ENCODE assay signal across 28 cellular contexts in genomic region chrX:154494715-154495114, GRCh38.
"Had no signal": no experiment of that assay in that cellular context is flagged by ENCODE, and none has a peak within 500 bp of the region (broad histone marks: within the 10 kb centered on the region; RNA-seq: fewer than 3 reads in every experiment).

No MANE protein-coding gene starts in this region.

- H3K27ac Mint-ChIP-seq: stimulated activated effector memory CD8-positive, alpha-beta T cell treated with anti-CD3 and anti-CD28 coated beads, Interleukin-12 subunit alpha, Interleukin-12 subunit beta, amount 100 ng/mL, for 72 hours; stimulated activated memory B cell treated with anti-CD40 and anti-IgM and Interleukin-4, amounts not matched to agents 10 μg/mL and 1 μg/mL and 100 μg/mL, for 72 hours; stimulated activated naive B cell treated with anti-CD40 and anti-IgM and Interleukin-4, amounts not matched to agents 10 μg/mL and 1 μg/mL and 100 μg/mL, for 72 hours; stimulated activated naive CD8-positive, alpha-beta T cell treated with anti-CD3 and anti-CD28 coated beads, Interleukin-15, Interleukin-2, amounts not matched to agents 100 ng/mL and 50 ng/mL, for 24 hours; type B pancreatic cell had no signal

- ATAC-seq: stimulated activated effector memory CD8-positive, alpha-beta T cell treated with anti-CD3 and anti-CD28 coated beads, Interleukin-12 subunit alpha, Interleukin-12 subunit beta, amount 100 ng/mL, for 72 hours; stimulated activated memory B cell treated with anti-CD40 and anti-IgM and Interleukin-4, amounts not matched to agents 10 μg/mL and 1 μg/mL and 100 μg/mL, for 72 hours; stimulated activated naive B cell treated with anti-CD40 and anti-IgM and Interleukin-4, amounts not matched to agents 10 μg/mL and 1 μg/mL and 100 μg/mL, for 72 hours; stimulated activated naive CD8-positive, alpha-beta T cell treated with anti-CD3 and anti-CD28 coated beads, Interleukin-15, amount 100 ng/mL, for 72 hours; upper lobe of right lung had no signal

- H3K27me3 ChIP-seq: stomach, suprapubic skin, testis, thyroid gland, tibial artery, tibial nerve, transverse colon, upper lobe of left lung, upper lobe of right lung, uterus, vagina had no signal

- DNase-seq: stimulated activated CD4-positive, alpha-beta T cell treated with anti-CD3 and anti-CD28 coated beads, Interleukin-2, amount 100 ng/mL, for 24 hours; stimulated activated CD4-positive, alpha-beta T cell treated with anti-CD3 and anti-CD28 coated beads, Interleukin-2, amount 100 ng/mL, for 48 hours; stimulated activated CD4-positive, alpha-beta T cell treated with anti-CD3 and anti-CD28 coated beads, Interleukin-4, amount 100 ng/mL, for 1 hour; stimulated activated CD4-positive, alpha-beta T cell treated with anti-CD3 and anti-CD28 coated beads, Interleukin-4, amount 100 ng/mL, for 24 hours; stimulated activated CD4-positive, alpha-beta T cell treated with anti-CD3 and anti-CD28 coated beads, Interleukin-4, amount 100 ng/mL, for 4 hours; stimulated activated CD8-positive, alpha-beta memory T cell treated with anti-CD3 and anti-CD28 coated beads, Interleukin-4, amount 100 ng/mL, for 48 hours; stimulated activated naive B cell treated with anti-CD40 and anti-IgM and Interleukin-4, amounts not matched to agents 10 μg/mL and 1 μg/mL and 100 μg/mL, for 72 hours; stimulated activated naive CD4-positive, alpha-beta T cell; stimulated activated naive CD4-positive, alpha-beta T cell treated with Interleukin-2 at 50 U/mL for 16 hours; stimulated activated naive CD8-positive, alpha-beta T cell treated with anti-CD3 and anti-CD28 coated beads, Interleukin-15, amount 100 ng/mL, for 72 hours; stomach; substantia nigra; testis; thyroid gland; tibial artery; transverse colon; trophoblast cell; upper lobe of left lung; upper lobe of right lung; uterus had no signal

- H3K4me3 Mint-ChIP-seq: stimulated activated effector memory CD8-positive, alpha-beta T cell treated with anti-CD3 and anti-CD28 coated beads, Interleukin-12 subunit alpha, Interleukin-12 subunit beta, amount 100 ng/mL, for 72 hours; stimulated activated memory B cell treated with anti-CD40 and anti-IgM and Interleukin-4, amounts not matched to agents 10 μg/mL and 1 μg/mL and 100 μg/mL, for 72 hours; stimulated activated naive B cell treated with anti-CD40 and anti-IgM and Interleukin-4, amounts not matched to agents 10 μg/mL and 1 μg/mL and 100 μg/mL, for 72 hours; stimulated activated naive CD8-positive, alpha-beta T cell treated with anti-CD3 and anti-CD28 coated beads, Interleukin-15, amount 100 ng/mL, for 72 hours; stimulated activated naive CD8-positive, alpha-beta T cell treated with anti-CD3 and anti-CD28 coated beads, Interleukin-15, Interleukin-2, amounts not matched to agents 100 ng/mL and 50 ng/mL, for 24 hours; type B pancreatic cell had no signal

- H3K27me3 Mint-ChIP-seq: stimulated activated memory B cell treated with anti-CD40 and anti-IgM and Interleukin-4, amounts not matched to agents 10 μg/mL and 1 μg/mL and 100 μg/mL, for 72 hours; stimulated activated naive B cell treated with anti-CD40 and anti-IgM and Interleukin-4, amounts not matched to agents 10 μg/mL and 1 μg/mL and 100 μg/mL, for 72 hours; stimulated activated naive CD8-positive, alpha-beta T cell treated with anti-CD3 and anti-CD28 coated beads, Interleukin-15, amount 100 ng/mL, for 72 hours; stimulated activated naive CD8-positive, alpha-beta T cell treated with anti-CD3 and anti-CD28 coated beads, Interleukin-15, Interleukin-2, amounts not matched to agents 100 ng/mL and 50 ng/mL, for 24 hours; type B pancreatic cell had no signal

- H3K9me3 ChIP-seq: stomach, suprapubic skin, testis, thoracic aorta, thyroid gland, tibial artery, tibial nerve, transverse colon, upper lobe of left lung, upper lobe of right lung, uterus, vagina had no signal

- H3K27ac ChIP-seq: stomach, suprapubic skin, testis, thoracic aorta, thyroid gland, tibial artery, tibial nerve, transverse colon, upper lobe of left lung, upper lobe of right lung, uterus, vagina had no signal

- H3K4me3 ChIP-seq: stomach, suprapubic skin, testis, thoracic aorta, thyroid gland, tibial artery, tibial nerve, transverse colon, upper lobe of left lung, upper lobe of right lung, uterus, vagina had no signal

- H3K36me3 ChIP-seq: stomach, suprapubic skin, thoracic aorta, thyroid gland, tibial artery, tibial nerve, transverse colon, upper lobe of left lung, upper lobe of right lung, uterus, vagina had no signal

- H3K9me3 Mint-ChIP-seq: stimulated activated effector memory CD8-positive, alpha-beta T cell treated with anti-CD3 and anti-CD28 coated beads, Interleukin-12 subunit alpha, Interleukin-12 subunit beta, amount 100 ng/mL, for 72 hours; stimulated activated memory B cell treated with anti-CD40 and anti-IgM and Interleukin-4, amounts not matched to agents 10 μg/mL and 1 μg/mL and 100 μg/mL, for 72 hours; stimulated activated naive B cell treated with anti-CD40 and anti-IgM and Interleukin-4, amounts not matched to agents 10 μg/mL and 1 μg/mL and 100 μg/mL, for 72 hours; stimulated activated naive CD8-positive, alpha-beta T cell treated with anti-CD3 and anti-CD28 coated beads, Interleukin-15, amount 100 ng/mL, for 72 hours; stimulated activated naive CD8-positive, alpha-beta T cell treated with anti-CD3 and anti-CD28 coated beads, Interleukin-15, Interleukin-2, amounts not matched to agents 100 ng/mL and 50 ng/mL, for 24 hours; type B pancreatic cell had no signal

- H3K36me3 Mint-ChIP-seq: stimulated activated effector memory CD8-positive, alpha-beta T cell treated with anti-CD3 and anti-CD28 coated beads, Interleukin-12 subunit alpha, Interleukin-12 subunit beta, amount 100 ng/mL, for 72 hours; stimulated activated memory B cell treated with anti-CD40 and anti-IgM and Interleukin-4, amounts not matched to agents 10 μg/mL and 1 μg/mL and 100 μg/mL, for 72 hours; type B pancreatic cell had no signal

- H3K4me1 ChIP-seq: suprapubic skin, thyroid gland, upper lobe of right lung, uterus had no signal
